In the genomic region with DNA sequence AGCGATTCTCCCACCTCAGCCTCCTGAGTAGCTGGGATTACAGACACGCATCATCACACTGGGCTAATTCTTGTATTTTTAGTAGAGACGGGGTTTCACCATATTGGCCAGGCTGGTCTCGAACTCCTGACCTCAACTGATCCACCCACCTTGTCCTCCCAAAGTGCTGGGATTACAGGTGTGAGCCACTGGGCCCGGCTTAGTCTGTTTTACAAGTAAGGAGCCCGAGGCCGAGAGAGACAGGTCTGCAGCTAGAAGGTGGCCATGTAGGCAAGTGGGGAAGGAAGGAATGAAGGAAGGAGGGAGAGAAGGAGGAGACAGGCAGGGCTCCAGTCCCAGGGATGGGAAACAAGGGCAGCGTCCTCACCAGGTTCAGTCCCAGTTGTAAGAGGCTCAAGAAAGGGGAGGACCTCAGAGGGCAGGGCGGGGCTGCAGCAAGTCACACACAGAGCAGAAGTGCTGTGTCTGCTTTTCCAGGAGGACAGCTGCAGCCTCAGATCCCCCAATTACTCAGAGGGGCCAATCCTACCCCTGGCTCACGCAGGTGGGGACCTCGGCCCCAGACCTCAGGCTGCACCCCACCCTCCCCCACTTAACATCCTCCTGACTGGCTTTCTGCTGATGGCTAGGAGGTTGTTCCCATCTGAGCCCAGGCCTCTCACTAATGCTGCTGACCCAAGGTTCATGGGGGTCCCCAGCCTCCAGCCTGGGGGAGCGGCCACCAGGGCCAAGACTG, we compare ENCODE assay signal across 10 cellular contexts. TPM values are rescaled to one million over a fixed set of nuclear protein-coding genes. Genes with fewer than 3 reads are reported as not detected.
A peak's percentile ranks its signal among the peaks of the same experiment; 100 is the strongest.
DNase-seq lines count a peak whose midpoint lies in the region; ATAC-seq and TF ChIP-seq lines count a peak whose summit lies in the region.
"Had no signal": no experiment of that assay in that cellular context is flagged by ENCODE, and none has a peak within 500 bp of the region (broad histone marks: within the 10 kb centered on the region; RNA-seq: fewer than 3 reads in every experiment).

No MANE protein-coding gene starts in this region.

- TF ChIP-seq CTCF in breast epithelium (IDR thresholded peaks at IDR 0.05) (no peak), MCF 10A (IDR thresholded peaks at IDR 0.05; ENCODE audit: unreplicated experiment) (no peak), foreskin fibroblast (IDR thresholded peaks at IDR 0.05; ENCODE audit: low read depth, low read length) (no peak)

- H3K9me3 ChIP-seq in breast epithelium (peaks cover 0 to 5% of the 10 kb centered on the region in 2 donors), muscle layer of duodenum (ENCODE audit: control insufficient read depth in 1 of 2, low read length in 2 of 2) (no peaks in the 10 kb centered on the region)
- H3K9me3 ChIP-seq: A549 had no signal

- H3K27me3 ChIP-seq in breast epithelium, result no peaks in the 10 kb centered on the region
- H3K27me3 ChIP-seq in muscle layer of duodenum (ENCODE audit: low read depth, low read length), result no peaks in the 10 kb centered on the region

- CTCF ChIA-PET in MCF 10A (lab: Yijun Ruan, JAX), result no interaction called here

- no peaks in the 10 kb centered on the region for H3K4me1 Mint-ChIP-seq in MCF 10A (ENCODE audit: insufficient read depth, unreplicated experiment)

- no peak for ATAC-seq in GM18502 (IDR thresholded peaks at IDR 0.05; ENCODE audit: poor library complexity, unreplicated experiment)

- peaks cover 9% of the 10 kb centered on the region for H3K9me3 Mint-ChIP-seq in MCF 10A (ENCODE audit: unreplicated experiment)

- peak overlapping the region in 2 of 3 donors; percentile 7 to 41 for H3K4me3 ChIP-seq in breast epithelium
- H3K4me3 ChIP-seq in foreskin fibroblast (ENCODE audit: low read depth in 1 of 2, low read length in 2 of 2), result peak overlapping the region in 1 of 2 donors; percentile 8
- no peak overlapping the region for H3K4me3 ChIP-seq in muscle layer of duodenum (ENCODE audit: low read depth in 1 of 2, low read length in 2 of 2)
- H3K4me3 ChIP-seq: A549 had no signal

- no peak for TF ChIP-seq POLR2A in breast epithelium (IDR thresholded peaks at IDR 0.05)

- peaks cover 50% of the 10 kb centered on the region for H3K27me3 Mint-ChIP-seq in MCF 10A (ENCODE audit: insufficient read depth, unreplicated experiment)

- DNase-seq in breast epithelium (ENCODE audit: low spot score in 2 of 2) (no peak), MCF 10A (ENCODE audit: unreplicated experiment) (no peak), foreskin fibroblast (peak; percentile 39 to 69), NCI-H1092 treated with DMSO at 0.1 percent for 48 hours (lab: John Stamatoyannopoulos, UW) (no peak), NOMO-1 treated with dmso at 0.1 percent for 144 hours (lab: John Stamatoyannopoulos, UW; ENCODE audit: unreplicated experiment) (no peak)
- DNase-seq in activated CD4-positive, alpha-beta T cell treated with anti-CD3 and anti-CD28 coated beads, Interleukin-2, amount 50 U/mL, for 4 hours, result no peak
- DNase-seq: NCI-H1436 had no signal

- H3K4me3 Mint-ChIP-seq in MCF 10A (ENCODE audit: unreplicated experiment), result no peak overlapping the region

- H3K36me3 Mint-ChIP-seq in MCF 10A (ENCODE audit: insufficient read depth, unreplicated experiment), result no peaks in the 10 kb centered on the region

- POLR2A ChIA-PET in MCF 10A (lab: Yijun Ruan, JAX), result no interaction called here

- H3K27ac ChIP-seq in breast epithelium (peak overlapping the region; percentile 70 to 95), muscle layer of duodenum (ENCODE audit: low read length) (peak overlapping the region; percentile 2)
- H3K27ac ChIP-seq: A549 had no signal

- intact Hi-C loops in breast epithelium (cut with DNase I; ENCODE audit: low total_unique reads) (no loop called here), MCF 10A (cut with micrococcal nuclease) (no loop called here)

- no peak overlapping the region for H3K27ac Mint-ChIP-seq in MCF 10A (ENCODE audit: low read depth, unreplicated experiment)

- peaks cover 0 to 5% of the 10 kb centered on the region in 2 donors for H3K4me1 ChIP-seq in breast epithelium
- H3K4me1 ChIP-seq in muscle layer of duodenum (ENCODE audit: control insufficient read depth in 1 of 2, insufficient read depth in 2 of 2, low read length in 2 of 2), result peaks cover 0 to 6% of the 10 kb centered on the region in 2 donors
- H3K4me1 ChIP-seq: A549 had no signal

- no TSS peak for BruUV-seq in MCF 10A (replicated peaks; lab: Mats Ljungman, UMichigan)

- H3K36me3 ChIP-seq in breast epithelium, result no peaks in the 10 kb centered on the region
- no peaks in the 10 kb centered on the region for H3K36me3 ChIP-seq in muscle layer of duodenum (ENCODE audit: control insufficient read depth in 1 of 2, insufficient read depth in 2 of 2, low read length in 2 of 2)

RNA-seq across cellular contexts. Expression of gene PRR5, which starts 53.8 kb away (rescaled TPM):
- total RNA-seq in breast epithelium (10 to 100 TPM; 23.7 to 39.5 (median 29.5) TPM), MCF 10A (2022) (7.9 and 11.0 TPM in 2 replicates)

Comparison
In these comparisons a context has a peak if more than half of its experiments do, and no peak if none do; other contexts are left out.
1. DNase-seq: peak in foreskin fibroblast (2 of 2); none in breast epithelium (0 of 2), MCF 10A (single experiment), NCI-H1092 treated with DMSO at 0.1 percent for 48 hours (single experiment), NOMO-1 treated with dmso at 0.1 percent for 144 hours (single experiment) and activated CD4-positive, alpha-beta T cell treated with anti-CD3 and anti-CD28 coated beads, Interleukin-2, amount 50 U/mL, for 4 hours (0 of 2).
2. H3K4me3 ChIP-seq: peak in breast epithelium (2 of 3); none in muscle layer of duodenum (0 of 2).